17 cellular contexts compared by ENCODE assay signal in genomic region chr2:65479528-65479927, GRCh38. TPM values are rescaled to one million over a fixed set of nuclear protein-coding genes. Genes with fewer than 3 reads are reported as not detected.
A peak's percentile ranks its signal among the peaks of the same experiment; 100 is the strongest.
DNase-seq lines count a peak whose midpoint lies in the region; ATAC-seq and TF ChIP-seq lines count a peak whose summit lies in the region.
"Had no signal": no experiment of that assay in that cellular context is flagged by ENCODE, and none has a peak within 500 bp of the region (broad histone marks: within the 10 kb centered on the region; RNA-seq: fewer than 3 reads in every experiment).

No MANE protein-coding gene starts in this region.

- H3K79me2 ChIP-seq in GM23338 (replicated peaks; ENCODE audit: insufficient read depth), result no peaks in the 10 kb centered on the region

- no peaks in the 10 kb centered on the region for H3F3A ChIP-seq in GM23338 (replicated peaks; ENCODE audit: low read depth)

- H3K4me3 ChIP-seq in GM23338, result no peak overlapping the region
- H3K4me3 ChIP-seq: PC-9, SK-N-MC had no signal

- H3K4me1 ChIP-seq in GM23338 (ENCODE audit: insufficient read depth), result no peaks in the 10 kb centered on the region; the same call in 1 of the 2 replicates
- H3K4me1 ChIP-seq: Caco-2 had no signal

- ATAC-seq in GM23338 (peak; percentile 61), left ventricle myocardium superior (peak; percentile 78), GM18498 (IDR thresholded peaks at IDR 0.05; ENCODE audit: unreplicated experiment) (no peak), GM21717 (IDR thresholded peaks at IDR 0.05; ENCODE audit: unreplicated experiment) (no peak), HG02678 (IDR thresholded peaks at IDR 0.05; ENCODE audit: unreplicated experiment) (no peak)

- H4K20me1 ChIP-seq in GM23338 (replicated peaks; ENCODE audit: insufficient read depth), result no peaks in the 10 kb centered on the region

- H3K4me1 Mint-ChIP-seq in GM23338 (peaks cover 6% of the 10 kb centered on the region; the same call in 1 of the 3 replicates), neural crest cell (peaks cover 28% of the 10 kb centered on the region)
- H3K4me1 Mint-ChIP-seq: CD4-positive, CD25-positive, alpha-beta regulatory T cell had no signal

- H2AFZ ChIP-seq in GM23338, result 0 out of 2 replicates have a peak overlapping the region, but pooled peaks have one; percentile 48
- H2AFZ ChIP-seq: PC-9 had no signal

- intact Hi-C loops in left ventricle myocardium superior (cut with micrococcal nuclease), result no loop called here

- H3K27me3 ChIP-seq in GM23338 (ENCODE audit: insufficient read depth), result no peaks in the 10 kb centered on the region

- no peaks in the 10 kb centered on the region for H3K36me3 ChIP-seq in GM23338 (ENCODE audit: insufficient read depth)

- TF ChIP-seq CTCF in GM23338 (conservative IDR thresholded peaks at IDR 0.05; ENCODE audit: low read depth in 2 of 2) (no peak), neural crest cell (conservative IDR thresholded peaks at IDR 0.05) (no peak)

- H3K4me2 ChIP-seq in GM23338, result no peak overlapping the region
- H3K4me2 ChIP-seq: PC-9 had no signal

- H3K27me3 Mint-ChIP-seq in GM23338 (ENCODE audit: insufficient read depth, low read depth, poor library complexity), result peaks cover 8% of the 10 kb centered on the region
- H3K27me3 Mint-ChIP-seq in neural crest cell (ENCODE audit: low read depth), result no peaks in the 10 kb centered on the region

- no peak overlapping the region for H3K4me3 Mint-ChIP-seq in GM23338
- peak overlapping the region; percentile 24 for H3K4me3 Mint-ChIP-seq in neural crest cell
- H3K4me3 Mint-ChIP-seq: CD4-positive, CD25-positive, alpha-beta regulatory T cell had no signal

- DNase-seq in GM23338 (ENCODE audit: low spot score) (peak; percentile 22), RPMI7951 (ENCODE audit: low read depth) (peak; percentile 33), left ventricle myocardium superior (peak; percentile 46), neural crest cell (ENCODE audit: low read depth, low spot score) (peak; percentile 25)
- DNase-seq: ACHN; AML-193; Caco-2; CD4-positive, CD25-positive, alpha-beta regulatory T cell; DMS53; NCI-H1048; NCI-H1436 treated with DMSO at 0.1 percent for 48 hours; NCI-H524; PC-9 had no signal

- H3K9me3 Mint-ChIP-seq in GM23338 (peaks cover 3% of the 10 kb centered on the region; the same call in 1 of the 3 replicates), neural crest cell (peaks cover 5% of the 10 kb centered on the region)

- H3K36me3 Mint-ChIP-seq in GM23338 (ENCODE audit: low read depth), result no peaks in the 10 kb centered on the region
- H3K36me3 Mint-ChIP-seq in neural crest cell (ENCODE audit: low read depth), result peaks cover 2% of the 10 kb centered on the region
- H3K36me3 Mint-ChIP-seq: CD4-positive, CD25-positive, alpha-beta regulatory T cell had no signal

- no peak overlapping the region for H3K27ac ChIP-seq in GM23338 (ENCODE audit: low read depth)
- H3K27ac ChIP-seq: PC-9, SK-N-MC had no signal

- H3K9me2 ChIP-seq in GM23338 (ENCODE audit: insufficient read depth), result no peaks in the 10 kb centered on the region

- H3K27ac Mint-ChIP-seq in GM23338 (no peak overlapping the region), neural crest cell (ENCODE audit: unreplicated experiment) (peak overlapping the region; percentile 59)
- H3K27ac Mint-ChIP-seq: CD4-positive, CD25-positive, alpha-beta regulatory T cell had no signal

TF ChIP-seq in GM23338, 12 proteins besides CTCF, POLR2A, EP300 and RAD21 (continues in another document):
- TF ChIP-seq STAT1 (IDR thresholded peaks at IDR 0.05; ENCODE audit: unreplicated experiment) (no peak), ZNF114 (CRISPR knock-in tag; IDR thresholded peaks at IDR 0.05) (no peak), CREB1 (CRISPR knock-in tag; IDR thresholded peaks at IDR 0.05; ENCODE audit: low read depth) (no peak), POLR2AphosphoS5 (IDR thresholded peaks at IDR 0.05; ENCODE audit: low read depth) (no peak), JUNB (IDR thresholded peaks at IDR 0.05; ENCODE audit: unreplicated experiment) (no peak), EZH2 (IDR thresholded peaks at IDR 0.05; ENCODE audit: low read depth, unreplicated experiment) (no peak), NANOG (IDR thresholded peaks at IDR 0.05; ENCODE audit: borderline replicate concordance) (no peak), ZNF331 (CRISPR knock-in tag; IDR thresholded peaks at IDR 0.05; ENCODE audit: low read depth) (no peak), EZH2phosphoT487 (IDR thresholded peaks at IDR 0.05; ENCODE audit: unreplicated experiment) (no peak)
- TF ChIP-seq, protein P1, sequence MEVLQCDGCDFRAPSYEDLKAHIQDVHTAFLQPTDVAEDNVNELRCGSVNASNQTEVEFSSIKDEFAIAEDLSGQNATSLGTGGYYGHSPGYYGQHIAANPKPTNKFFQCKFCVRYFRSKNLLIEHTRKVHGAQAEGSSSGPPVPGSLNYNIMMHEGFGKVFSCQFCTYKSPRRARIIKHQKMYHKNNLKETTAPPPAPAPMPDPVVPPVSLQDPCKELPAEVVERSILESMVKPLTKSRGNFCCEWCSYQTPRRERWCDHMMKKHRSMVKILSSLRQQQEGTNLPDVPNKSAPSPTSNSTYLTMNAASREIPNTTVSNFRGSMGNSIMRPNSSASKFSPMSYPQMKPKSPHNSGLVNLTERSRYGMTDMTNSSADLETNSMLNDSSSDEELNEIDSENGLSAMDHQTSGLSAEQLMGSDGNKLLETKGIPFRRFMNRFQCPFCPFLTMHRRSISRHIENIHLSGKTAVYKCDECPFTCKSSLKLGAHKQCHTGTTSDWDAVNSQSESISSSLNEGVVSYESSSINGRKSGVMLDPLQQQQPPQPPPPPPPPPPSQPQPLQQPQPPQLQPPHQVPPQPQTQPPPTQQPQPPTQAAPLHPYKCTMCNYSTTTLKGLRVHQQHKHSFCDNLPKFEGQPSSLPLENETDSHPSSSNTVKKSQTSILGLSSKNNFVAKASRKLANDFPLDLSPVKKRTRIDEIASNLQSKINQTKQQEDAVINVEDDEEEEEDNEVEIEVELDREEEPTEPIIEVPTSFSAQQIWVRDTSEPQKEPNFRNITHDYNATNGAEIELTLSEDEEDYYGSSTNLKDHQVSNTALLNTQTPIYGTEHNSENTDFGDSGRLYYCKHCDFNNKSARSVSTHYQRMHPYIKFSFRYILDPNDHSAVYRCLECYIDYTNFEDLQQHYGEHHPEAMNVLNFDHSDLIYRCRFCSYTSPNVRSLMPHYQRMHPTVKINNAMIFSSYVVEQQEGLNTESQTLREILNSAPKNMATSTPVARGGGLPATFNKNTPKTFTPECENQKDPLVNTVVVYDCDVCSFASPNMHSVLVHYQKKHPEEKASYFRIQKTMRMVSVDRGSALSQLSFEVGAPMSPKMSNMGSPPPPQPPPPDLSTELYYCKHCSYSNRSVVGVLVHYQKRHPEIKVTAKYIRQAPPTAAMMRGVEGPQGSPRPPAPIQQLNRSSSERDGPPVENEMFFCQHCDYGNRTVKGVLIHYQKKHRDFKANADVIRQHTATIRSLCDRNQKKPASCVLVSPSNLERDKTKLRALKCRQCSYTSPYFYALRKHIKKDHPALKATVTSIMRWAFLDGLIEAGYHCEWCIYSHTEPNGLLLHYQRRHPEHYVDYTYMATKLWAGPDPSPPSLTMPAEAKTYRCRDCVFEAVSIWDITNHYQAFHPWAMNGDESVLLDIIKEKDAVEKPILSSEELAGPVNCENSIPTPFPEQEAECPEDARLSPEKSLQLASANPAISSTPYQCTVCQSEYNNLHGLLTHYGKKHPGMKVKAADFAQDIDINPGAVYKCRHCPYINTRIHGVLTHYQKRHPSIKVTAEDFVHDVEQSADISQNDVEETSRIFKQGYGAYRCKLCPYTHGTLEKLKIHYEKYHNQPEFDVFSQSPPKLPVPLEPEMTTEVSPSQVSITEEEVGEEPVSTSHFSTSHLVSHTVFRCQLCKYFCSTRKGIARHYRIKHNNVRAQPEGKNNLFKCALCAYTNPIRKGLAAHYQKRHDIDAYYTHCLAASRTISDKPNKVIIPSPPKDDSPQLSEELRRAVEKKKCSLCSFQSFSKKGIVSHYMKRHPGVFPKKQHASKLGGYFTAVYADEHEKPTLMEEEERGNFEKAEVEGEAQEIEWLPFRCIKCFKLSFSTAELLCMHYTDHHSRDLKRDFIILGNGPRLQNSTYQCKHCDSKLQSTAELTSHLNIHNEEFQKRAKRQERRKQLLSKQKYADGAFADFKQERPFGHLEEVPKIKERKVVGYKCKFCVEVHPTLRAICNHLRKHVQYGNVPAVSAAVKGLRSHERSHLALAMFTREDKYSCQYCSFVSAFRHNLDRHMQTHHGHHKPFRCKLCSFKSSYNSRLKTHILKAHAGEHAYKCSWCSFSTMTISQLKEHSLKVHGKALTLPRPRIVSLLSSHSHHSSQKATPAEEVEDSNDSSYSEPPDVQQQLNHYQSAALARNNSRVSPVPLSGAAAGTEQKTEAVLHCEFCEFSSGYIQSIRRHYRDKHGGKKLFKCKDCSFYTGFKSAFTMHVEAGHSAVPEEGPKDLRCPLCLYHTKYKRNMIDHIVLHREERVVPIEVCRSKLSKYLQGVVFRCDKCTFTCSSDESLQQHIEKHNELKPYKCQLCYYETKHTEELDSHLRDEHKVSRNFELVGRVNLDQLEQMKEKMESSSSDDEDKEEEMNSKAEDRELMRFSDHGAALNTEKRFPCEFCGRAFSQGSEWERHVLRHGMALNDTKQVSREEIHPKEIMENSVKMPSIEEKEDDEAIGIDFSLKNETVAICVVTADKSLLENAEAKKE (CRISPR knock-in tag; IDR thresholded peaks at IDR 0.05), result no peak
- TF ChIP-seq, protein P2, sequence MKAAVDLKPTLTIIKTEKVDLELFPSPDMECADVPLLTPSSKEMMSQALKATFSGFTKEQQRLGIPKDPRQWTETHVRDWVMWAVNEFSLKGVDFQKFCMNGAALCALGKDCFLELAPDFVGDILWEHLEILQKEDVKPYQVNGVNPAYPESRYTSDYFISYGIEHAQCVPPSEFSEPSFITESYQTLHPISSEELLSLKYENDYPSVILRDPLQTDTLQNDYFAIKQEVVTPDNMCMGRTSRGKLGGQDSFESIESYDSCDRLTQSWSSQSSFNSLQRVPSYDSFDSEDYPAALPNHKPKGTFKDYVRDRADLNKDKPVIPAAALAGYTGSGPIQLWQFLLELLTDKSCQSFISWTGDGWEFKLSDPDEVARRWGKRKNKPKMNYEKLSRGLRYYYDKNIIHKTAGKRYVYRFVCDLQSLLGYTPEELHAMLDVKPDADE (IDR thresholded peaks at IDR 0.05), result no peak

RNA-seq across cellular contexts. Expression of gene SPRED2, which starts 47.1 kb away (rescaled TPM):
- total RNA-seq in GM23338 (2014; rRNA removed; shearing (Covaris generic)), result 10.4 and 13.0 TPM in 2 replicates
- 7.2 and 8.7 TPM in 2 replicates for polyA plus RNA-seq in GM23338 (2016; fragmentation: Nextera tagmentation; extraction: Ambion mirVana)
- 17.1 and 20.2 TPM in 2 replicates for total RNA-seq in RPMI7951 (2014; rRNA removed; shearing (Covaris generic))
- total RNA-seq in left ventricle myocardium superior (12.8 TPM), neural crest cell (55.4 and 55.8 TPM in 2 replicates)

Comparison
In these comparisons a context has a peak if more than half of its experiments do, and no peak if none do; other contexts are left out.
1. ATAC-seq: peak in GM23338 (single experiment) and left ventricle myocardium superior (single experiment); none in GM18498 (single experiment), GM21717 (single experiment) and HG02678 (single experiment).
2. Peak in every context shown above with its lines, with median percentiles within 50 percentile points of each other: DNase-seq.